8 cellular contexts compared by ENCODE assay signal in genomic region chr6:81752084-81752968, GRCh38. TPM values are rescaled to one million over a fixed set of nuclear protein-coding genes. Genes with fewer than 3 reads are reported as not detected.
A peak's percentile ranks its signal among the peaks of the same experiment; 100 is the strongest.
DNase-seq lines count a peak whose midpoint lies in the region; ATAC-seq and TF ChIP-seq lines count a peak whose summit lies in the region.

Gene TENT5A (minus strand): TSS chr6:81752681. CDS start chr6:81752141, 540 bp downstream.

- H3K9me3 ChIP-seq in liver (ENCODE audit: control insufficient read depth in 4 of 4, low read length in 3 of 4): no peaks in the 10 kb centered on the region

- H3K4me3 Mint-ChIP-seq in dendritic cell treated with granulocyte-macrophage colony-stimulating factor and Interleukin-4, amounts not matched to agents 40 ng/mL and 50 ng/mL, for 4 days: peak within 1 kb of the TSS; percentile 87

- peak in 1 of 2 donors; percentile 7 for TF ChIP-seq RAD21 in liver (IDR thresholded peaks at IDR 0.05)

- H3K27me3 Mint-ChIP-seq in dendritic cell treated with granulocyte-macrophage colony-stimulating factor and Interleukin-4, amounts not matched to agents 40 ng/mL and 50 ng/mL, for 4 days: no peaks in the 10 kb centered on the region

- H3K36me3 Mint-ChIP-seq in dendritic cell treated with granulocyte-macrophage colony-stimulating factor and Interleukin-4, amounts not matched to agents 40 ng/mL and 50 ng/mL, for 4 days (ENCODE audit: low read depth): peaks cover 60% of the 10 kb centered on the region

- TF ChIP-seq CTCF in AG09309 (IDR thresholded peaks at IDR 0.05; ENCODE audit: control insufficient read depth, insufficient read depth, low read depth, low read length, missing control alignments) (peak; percentile 13), liver (IDR thresholded peaks at IDR 0.05; ENCODE audit: low read depth, low read length, missing input control) (no peak)

- peaks cover 0 to 4% (median 2%) of the 10 kb centered on the region in 4 donors for H3K36me3 ChIP-seq in liver (ENCODE audit: control insufficient read depth in 4 of 4, insufficient read depth in 3 of 4, low read depth in 1 of 4, low read length in 3 of 4)

- peaks cover 0 to 15% (median 8%) of the 10 kb centered on the region in 4 donors for H3K4me1 ChIP-seq in liver (ENCODE audit: control insufficient read depth in 4 of 4, insufficient read depth in 4 of 4, low read length in 3 of 4)

- intact Hi-C loops in dendritic cell treated with granulocyte-macrophage colony-stimulating factor and Interleukin-4, amounts not matched to agents 40 ng/mL and 50 ng/mL, for 4 days (cut with micrococcal nuclease): loop anchor here (1.0 to 10.0 kb wide), 6 partner anchors 8 to 1648 kb away; partner anchors contain the start of genes BCKDHB, PGM3 and RWDD2A

- H3K4me3 ChIP-seq in AG09309 (ENCODE audit: control insufficient read depth, low read depth, low read length): peak within 1 kb of the TSS; percentile 69
- peak within 1 kb of the TSS; percentile 76 to 90 (median 88) for H3K4me3 ChIP-seq in liver (ENCODE audit: low read depth in 1 of 3, low read length in 3 of 3)

- no peaks in the 10 kb centered on the region for H3K27me3 ChIP-seq in liver (ENCODE audit: control insufficient read depth in 4 of 4, insufficient read depth in 4 of 4, low read length in 3 of 4)

- peak within 1 kb of the TSS; percentile 99 to 100 for H3K27ac ChIP-seq in liver (ENCODE audit: low read depth in 1 of 2, low read length in 2 of 2)

- H3K27ac Mint-ChIP-seq in dendritic cell treated with granulocyte-macrophage colony-stimulating factor and Interleukin-4, amounts not matched to agents 40 ng/mL and 50 ng/mL, for 4 days: peak within 1 kb of the TSS; percentile 98

- DNase-seq in AG09309 (ENCODE audit: low read depth) (peak; percentile 79), NCI-H524 (lab: John Stamatoyannopoulos, UW) (peak; percentile 72 to 81)
- peak; percentile 79 to 82 for DNase-seq in activated CD4-positive, alpha-beta T cell treated with anti-CD3 and anti-CD28 coated beads, Interleukin-2, amount 50 U/mL, for 4 hours
- peak; percentile 83 for DNase-seq in stimulated activated CD4-positive, alpha-beta T cell treated with anti-CD3 and anti-CD28 coated beads, Interleukin-4, amount 100 ng/mL, for 1 hour

- peak within 1 kb of the TSS; percentile 97 to 99 for H3K9ac ChIP-seq in liver (ENCODE audit: low read depth in 1 of 2, low read length in 2 of 2)

- under 1% methylated on average over 78 of the region's 78 CpGs for WGBS in liver

- H3K4me1 Mint-ChIP-seq in dendritic cell treated with granulocyte-macrophage colony-stimulating factor and Interleukin-4, amounts not matched to agents 40 ng/mL and 50 ng/mL, for 4 days (ENCODE audit: low read depth): peaks cover 50% of the 10 kb centered on the region

- H3K9me3 Mint-ChIP-seq in dendritic cell treated with granulocyte-macrophage colony-stimulating factor and Interleukin-4, amounts not matched to agents 40 ng/mL and 50 ng/mL, for 4 days: no peaks in the 10 kb centered on the region

- ATAC-seq in GM19025 (IDR thresholded peaks at IDR 0.05; ENCODE audit: low read depth, unreplicated experiment) (peak; percentile 47), HG03175 (IDR thresholded peaks at IDR 0.05; ENCODE audit: unreplicated experiment) (peak; percentile 75)

TF ChIP-seq in liver, 16 proteins besides CTCF, POLR2A, EP300 and RAD21:
- TF ChIP-seq YY1 (IDR thresholded peaks at IDR 0.05) (peak; percentile 54), MAX (IDR thresholded peaks at IDR 0.05) (no peak), HNF4G (IDR thresholded peaks at IDR 0.05) (no peak), JUND (IDR thresholded peaks at IDR 0.05) (no peak), TAF1 (conservative IDR thresholded peaks at IDR 0.05) (peak; percentile 95), EGR1 (IDR thresholded peaks at IDR 0.05; ENCODE audit: low read depth in 2 of 2) (peak in 1 of 2 donors; percentile 79), REST (IDR thresholded peaks at IDR 0.05) (peak; percentile 90), ATF3 (IDR thresholded peaks at IDR 0.05) (no peak), SP1 (IDR thresholded peaks at IDR 0.05) (peak; percentile 35), FOXA1 (IDR thresholded peaks at IDR 0.05) (no peak), GABPA (IDR thresholded peaks at IDR 0.05 in 1 of 2, conservative IDR thresholded peaks at IDR 0.05 in 1 of 2) (no peak), RXRA (IDR thresholded peaks at IDR 0.05) (peak in 1 of 2 donors; percentile 7), HNF4A (conservative IDR thresholded peaks at IDR 0.05) (peak in 1 of 2 donors; percentile 31), ZBTB33 (IDR thresholded peaks at IDR 0.05) (peak; percentile 25), NR2F2 (IDR thresholded peaks at IDR 0.05) (no peak), FOXA2 (IDR thresholded peaks at IDR 0.05) (no peak)

RNA-seq across cellular contexts. Expression of gene TENT5A, which starts in this region (rescaled TPM):
- total RNA-seq in liver: 10 to 100 TPM; 13.1 to 13.6 TPM
- 1 to 10 TPM; 4.0 to 9.6 TPM for polyA plus RNA-seq in liver

Comparison
In these comparisons a context has a peak if more than half of its experiments do, and no peak if none do; other contexts are left out.
1. Peak in every context shown above with its lines: DNase-seq, ATAC-seq, H3K4me3 ChIP-seq and H3K27ac ChIP-seq.